In the genomic region with DNA sequence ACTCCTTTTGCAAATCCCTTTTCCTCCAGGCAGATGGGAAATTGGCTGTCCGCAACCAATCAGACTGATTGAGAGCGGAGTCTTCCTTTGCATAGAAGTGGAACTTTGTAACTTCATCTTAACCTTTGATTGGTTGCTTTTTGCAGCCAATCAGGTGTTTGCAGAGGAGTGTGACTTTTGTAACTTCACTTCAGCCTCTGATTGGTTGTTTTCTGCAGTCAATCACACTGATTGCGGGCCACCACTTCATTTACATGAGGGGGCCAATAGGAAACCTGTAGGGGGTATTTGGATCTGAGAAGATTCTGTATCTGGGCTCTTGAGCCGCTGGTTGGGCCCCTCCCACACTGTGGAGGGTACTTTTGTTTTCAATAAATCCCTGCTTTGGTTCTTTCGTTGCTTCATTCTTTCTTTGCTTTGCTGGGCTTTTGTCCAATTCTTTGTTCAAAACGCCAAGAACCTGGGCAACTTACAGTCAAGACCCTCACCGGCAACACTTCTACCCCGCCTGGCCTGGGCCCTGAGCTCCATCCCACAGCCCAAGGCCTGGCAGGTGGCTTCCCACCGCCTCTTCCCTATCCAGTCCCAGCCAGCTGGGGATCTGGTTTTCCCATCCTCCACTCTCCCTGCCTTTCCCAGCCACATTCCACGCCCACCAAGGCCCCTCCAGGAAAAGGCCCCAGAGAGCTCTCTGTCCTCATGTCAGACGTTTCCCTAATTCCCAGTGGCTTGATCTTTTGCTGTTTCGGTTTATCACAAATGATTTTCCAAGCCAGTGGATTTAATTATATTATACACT, we compare ENCODE assay signal across 28 cellular contexts.
DNase-seq lines count a peak whose midpoint lies in the region; ATAC-seq and TF ChIP-seq lines count a peak whose summit lies in the region.
"Had no signal": no experiment of that assay in that cellular context is flagged by ENCODE, and none has a peak within 500 bp of the region (broad histone marks: within the 10 kb centered on the region; RNA-seq: fewer than 3 reads in every experiment).

No MANE protein-coding gene starts in this region.

- H3K36me3 ChIP-seq in H7 (replicated peaks; ENCODE audit: control insufficient read depth, insufficient read depth, low read length) (no peaks in the 10 kb centered on the region), neural progenitor cell (no peaks in the 10 kb centered on the region)
- H3K36me3 ChIP-seq: left lung had no signal

- H3K27me3 Mint-ChIP-seq in neural progenitor cell (ENCODE audit: insufficient read depth, low read depth), result peaks cover 3% of the 10 kb centered on the region
- H3K27me3 Mint-ChIP-seq in natural killer cell (ENCODE audit: low read depth in 2 of 2), result no peaks in the 10 kb centered on the region
- H3K27me3 Mint-ChIP-seq: activated CD8-positive, alpha-beta T cell treated with anti-CD3 and anti-CD28 coated beads for 36 hours; activated naive CD8-positive, alpha-beta T cell; central memory CD8-positive, alpha-beta T cell; naive B cell; T-cell had no signal

- peaks cover 7% of the 10 kb centered on the region for H3K4me1 ChIP-seq in neural progenitor cell
- H3K4me1 ChIP-seq: left lung had no signal

- H3K4me3 ChIP-seq in H7 (ENCODE audit: insufficient read depth, low read depth, low read length) (no peak overlapping the region), choroid plexus epithelial cell (ENCODE audit: low read depth, low read length) (peak overlapping the region; percentile 7), neural progenitor cell (no peak overlapping the region)
- H3K4me3 ChIP-seq: GM23248, left lung, skin epidermis had no signal

- no peaks in the 10 kb centered on the region for H3K79me2 ChIP-seq in neural progenitor cell (ENCODE audit: low read depth)

- H3K9ac ChIP-seq in neural progenitor cell, result no peak overlapping the region
- H3K9ac ChIP-seq: GM23248 had no signal

- H3K27me3 ChIP-seq in H7 (ENCODE audit: control insufficient read depth, insufficient read depth, low read length) (no peaks in the 10 kb centered on the region), neural progenitor cell (no peaks in the 10 kb centered on the region)
- H3K27me3 ChIP-seq: left lung had no signal

- no peaks in the 10 kb centered on the region for H4K20me1 ChIP-seq in neural progenitor cell (ENCODE audit: low read depth)

- H3K27ac ChIP-seq in neural progenitor cell, result peak overlapping the region; percentile 17
- H3K27ac ChIP-seq: epithelial cell of prostate, GM23248, left lung, skin epidermis had no signal

- H3K4me2 ChIP-seq in neural progenitor cell, result peak overlapping the region; percentile 14

- H3K4me3 Mint-ChIP-seq in neural progenitor cell (no peak overlapping the region), natural killer cell (no peak overlapping the region)
- H3K4me3 Mint-ChIP-seq: activated CD8-positive, alpha-beta T cell treated with anti-CD3 and anti-CD28 coated beads for 36 hours; activated naive CD8-positive, alpha-beta T cell; central memory CD8-positive, alpha-beta T cell; naive B cell; T-cell had no signal

- ATAC-seq in natural killer cell, result no peak
- no peak for ATAC-seq in GM18502 (IDR thresholded peaks at IDR 0.05; ENCODE audit: poor library complexity, unreplicated experiment)
- ATAC-seq: activated CD8-positive, alpha-beta T cell treated with anti-CD3 and anti-CD28 coated beads for 36 hours; HepG2; left lung; T-cell had no signal

- TF ChIP-seq CTCF in choroid plexus epithelial cell (conservative IDR thresholded peaks at IDR 0.05; ENCODE audit: low read depth, low read length) (no peak), neural progenitor cell (IDR thresholded peaks at IDR 0.05) (no peak), natural killer cell (IDR thresholded peaks at IDR 0.05) (no peak)

- H3K4me1 Mint-ChIP-seq in neural progenitor cell (peaks cover 15% of the 10 kb centered on the region), natural killer cell (no peaks in the 10 kb centered on the region)
- H3K4me1 Mint-ChIP-seq: central memory CD8-positive, alpha-beta T cell; naive B cell; T-cell had no signal

- H3K27ac Mint-ChIP-seq in neural progenitor cell (peak overlapping the region; percentile 68), natural killer cell (no peak overlapping the region)
- H3K27ac Mint-ChIP-seq: activated CD8-positive, alpha-beta T cell treated with anti-CD3 and anti-CD28 coated beads for 36 hours; activated naive CD8-positive, alpha-beta T cell; naive B cell; T-cell had no signal

- peak; percentile 64 for DNase-seq in H7
- DNase-seq in NCI-H69 (lab: John Stamatoyannopoulos, UW), result peak; percentile 25
- peak; percentile 70 for DNase-seq in choroid plexus epithelial cell (ENCODE audit: low read depth)
- peak; percentile 83 for DNase-seq in neural progenitor cell (ENCODE audit: low spot score)
- DNase-seq in natural killer cell, result no peak
- DNase-seq in GM19238 (ENCODE audit: insufficient read length, low spot score), result no peak
- DNase-seq: activated CD4-positive, CD25-positive, alpha-beta regulatory T cell treated with anti-CD3 and anti-CD28 coated beads, Interleukin-2, amount 50 U/mL, for 72 hours; activated CD8-positive, alpha-beta T cell treated with anti-CD3 and anti-CD28 coated beads for 36 hours; aorta; C1 segment of cervical spinal cord; Caco-2; glutamatergic neuron; GM23248; left lung; naive B cell; NCI-H1105; NCI-H2029; NCI-H226; NCI-H748 treated with DMSO at 0.1 percent for 48 hours; Right ventricle myocardium superior; stimulated activated CD4-positive, alpha-beta T cell treated with anti-CD3 and anti-CD28 coated beads, Interleukin-1b, Interleukin-23, amount 100 ng/mL, for 48 hours; T-cell had no signal

- H3K9me3 Mint-ChIP-seq in neural progenitor cell (peaks cover 4% of the 10 kb centered on the region), natural killer cell (no peaks in the 10 kb centered on the region)
- H3K9me3 Mint-ChIP-seq: activated CD8-positive, alpha-beta T cell treated with anti-CD3 and anti-CD28 coated beads for 36 hours; central memory CD8-positive, alpha-beta T cell had no signal

- no peaks in the 10 kb centered on the region for H3K9me3 ChIP-seq in neural progenitor cell (ENCODE audit: low read depth)
- H3K9me3 ChIP-seq: Caco-2, left lung had no signal

- H3K36me3 Mint-ChIP-seq in neural progenitor cell, result peaks cover 10% of the 10 kb centered on the region
- no peaks in the 10 kb centered on the region for H3K36me3 Mint-ChIP-seq in natural killer cell

- intact Hi-C loops in natural killer cell (cut with micrococcal nuclease), result no loop called here

- peak overlapping the region; percentile 38 for H2AFZ ChIP-seq in neural progenitor cell (replicated peaks)
- H2AFZ ChIP-seq: GM23248 had no signal

- H3F3A ChIP-seq in neural progenitor cell (ENCODE audit: low read depth), result peaks cover 25% of the 10 kb centered on the region

Comparison
In these comparisons a context has a peak if more than half of its experiments do, and no peak if none do; other contexts are left out.
1. DNase-seq: peak in H7 (single experiment), NCI-H69 (single experiment), choroid plexus epithelial cell (single experiment) and neural progenitor cell (single experiment); none in natural killer cell (single experiment) and GM19238 (single experiment).